ENCODE assay signal across 27 cellular contexts in the genomic region with DNA sequence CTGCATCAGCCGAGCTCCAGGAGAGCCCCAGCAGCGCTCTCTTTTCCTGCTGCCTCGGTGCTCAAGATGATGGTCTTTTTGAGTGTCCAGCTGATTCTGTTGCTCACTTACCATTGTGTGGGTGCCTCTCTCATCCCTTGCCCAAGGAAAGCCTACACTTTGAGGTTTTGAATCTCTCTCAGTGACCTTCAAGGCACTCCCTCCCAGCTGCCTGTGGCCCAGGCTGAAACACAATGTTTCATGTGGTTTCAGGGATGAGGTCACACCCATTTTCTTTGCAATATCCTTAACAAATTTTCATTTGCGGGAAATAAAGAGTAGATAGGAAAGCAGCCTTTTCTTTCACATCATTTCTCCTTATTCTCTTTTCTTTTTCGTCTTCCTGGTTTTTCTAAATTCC. TPM values are rescaled to one million over a fixed set of nuclear protein-coding genes. Genes with fewer than 3 reads are reported as not detected.
"Had no signal": no experiment of that assay in that cellular context is flagged by ENCODE, and none has a peak within 500 bp of the region (broad histone marks: within the 10 kb centered on the region; RNA-seq: fewer than 3 reads in every experiment).

No MANE protein-coding gene starts in this region.

- H3K36me3 ChIP-seq: adrenal gland, WERI-Rb-1 had no signal

- H3K9me3 ChIP-seq: adrenal gland, body of pancreas had no signal

- H3K27me3 Mint-ChIP-seq: activated CD8-positive, alpha-beta T cell treated with anti-CD3 and anti-CD28 coated beads for 36 hours; activated naive CD8-positive, alpha-beta T cell treated with anti-CD3 and anti-CD28 coated beads for 36 hours; central memory CD8-positive, alpha-beta T cell had no signal

- H3K4me3 Mint-ChIP-seq: activated CD8-positive, alpha-beta T cell treated with anti-CD3 and anti-CD28 coated beads for 36 hours; activated naive CD4-positive, alpha-beta T cell treated with anti-CD3 and anti-CD28 coated beads, Interleukin-2, amount 10 ng/mL, durations not matched to agents 7 days and 5 days; activated naive CD8-positive, alpha-beta T cell treated with anti-CD3 and anti-CD28 coated beads for 36 hours; activated T-cell treated with anti-CD3 and anti-CD28 coated beads, Interleukin-2, amount 50 U/mL, for 72 hours; central memory CD8-positive, alpha-beta T cell had no signal

- H2AFZ ChIP-seq: PC-9 had no signal

- H3K4me1 Mint-ChIP-seq: activated naive CD4-positive, alpha-beta T cell treated with anti-CD3 and anti-CD28 coated beads, Interleukin-2, amount 10 ng/mL, durations not matched to agents 7 days and 5 days; activated naive CD8-positive, alpha-beta T cell treated with anti-CD3 and anti-CD28 coated beads for 36 hours; central memory CD8-positive, alpha-beta T cell had no signal

- H3K4me3 ChIP-seq: adrenal gland, body of pancreas, PC-9 had no signal

- H3K27ac ChIP-seq: adrenal gland, body of pancreas, WERI-Rb-1 had no signal

- H3K27ac Mint-ChIP-seq: activated CD8-positive, alpha-beta T cell treated with anti-CD3 and anti-CD28 coated beads for 36 hours; activated naive CD4-positive, alpha-beta T cell treated with anti-CD3 and anti-CD28 coated beads, Interleukin-2, amount 10 ng/mL, durations not matched to agents 7 days and 5 days; activated naive CD8-positive, alpha-beta T cell treated with anti-CD3 and anti-CD28 coated beads for 36 hours; activated T-cell treated with anti-CD3 and anti-CD28 coated beads, Interleukin-2, amount 50 U/mL, for 72 hours; activated T-helper 2 cell treated with anti-CD3 and anti-CD28 coated beads, Interferon-gamma antibody, Interleukin-2, Interleukin-4, amounts not matched to agents 10 μg/mL and 5 μg/mL and 100 μg/mL, durations not matched to agents 14 hours and 24 hours and 36 hours had no signal

- H3K9me3 Mint-ChIP-seq: activated CD8-positive, alpha-beta T cell treated with anti-CD3 and anti-CD28 coated beads for 36 hours; activated naive CD4-positive, alpha-beta T cell treated with anti-CD3 and anti-CD28 coated beads, Interleukin-2, amount 10 ng/mL, durations not matched to agents 7 days and 5 days; activated naive CD8-positive, alpha-beta T cell treated with anti-CD3 and anti-CD28 coated beads for 36 hours; activated T-cell treated with anti-CD3 and anti-CD28 coated beads, Interleukin-2, amount 50 U/mL, for 72 hours; activated T-helper 2 cell treated with anti-CD3 and anti-CD28 coated beads, Interferon-gamma antibody, Interleukin-2, Interleukin-4, amounts not matched to agents 10 μg/mL and 5 μg/mL and 100 μg/mL, durations not matched to agents 14 hours and 24 hours and 36 hours; central memory CD8-positive, alpha-beta T cell had no signal

- DNase-seq: activated CD4-positive, alpha-beta T cell treated with anti-CD3 and anti-CD28 coated beads for 4 hours; activated CD8-positive, alpha-beta memory T cell treated with anti-CD3 and anti-CD28 coated beads, Interleukin-2, amount 50 U/mL, for 4 hours; activated CD8-positive, alpha-beta T cell treated with anti-CD3 and anti-CD28 coated beads for 36 hours; activated gamma-delta T cell treated with Interleukin-2 at 50 U/mL for 16 hours; activated naive CD4-positive, alpha-beta T cell treated with anti-CD3 and anti-CD28 coated beads, Interleukin-2, amount 10 ng/mL, durations not matched to agents 7 days and 5 days; activated naive CD8-positive, alpha-beta T cell treated with anti-CD3 and anti-CD28 coated beads for 36 hours; activated T-cell treated with anti-CD3 and anti-CD28 coated beads, Interleukin-2, amount 50 U/mL, for 72 hours; adrenal gland; aorta; body of pancreas; IMR-90; Kasumi-1; KBM-7; NCI-H1105; NCI-H1436; NCI-H1694 treated with DMSO at 0.1 percent for 48 hours; NCI-H2029 treated with DMSO at 0.1 percent for 48 hours; NCI-H510A treated with DMSO at 0.1 percent for 48 hours; NCI-H69; PC-9; SIG-M5; T-helper 1 cell; WERI-Rb-1 had no signal

- H3K4me1 ChIP-seq: adrenal gland, body of pancreas had no signal

- H3K36me3 Mint-ChIP-seq: activated naive CD4-positive, alpha-beta T cell treated with anti-CD3 and anti-CD28 coated beads, Interleukin-2, amount 10 ng/mL, durations not matched to agents 7 days and 5 days; activated naive CD8-positive, alpha-beta T cell treated with anti-CD3 and anti-CD28 coated beads for 36 hours had no signal

- H3K27me3 ChIP-seq: adrenal gland, body of pancreas had no signal

RNA-seq across cellular contexts. Expression of a gene that starts 31.8 kb away (rescaled TPM):
- total RNA-seq: activated T-cell treated with anti-CD3 and anti-CD28 coated beads, Interleukin-2, amount 50 U/mL, for 72 hours; activated T-helper 2 cell treated with anti-CD3 and anti-CD28 coated beads, Interferon-gamma antibody, Interleukin-2, Interleukin-4, amounts not matched to agents 10 μg/mL and 5 μg/mL and 100 μg/mL, durations not matched to agents 14 hours and 24 hours and 36 hours; IMR-90; M059J; PC-9; T-helper 2 cell treated with Interferon-gamma antibody and Interleukin-4, amounts not matched to agents 100 ng/mL and 5 ng/mL, for 36 hours had no signal
- polyA plus RNA-seq: IMR-90 had no signal
